12 cellular contexts compared by ENCODE assay signal in genomic region chr13:73428137-73428536, GRCh38.
DNase-seq lines count a peak whose midpoint lies in the region; ATAC-seq and TF ChIP-seq lines count a peak whose summit lies in the region.
"Had no signal": no experiment of that assay in that cellular context is flagged by ENCODE, and none has a peak within 500 bp of the region (broad histone marks: within the 10 kb centered on the region; RNA-seq: fewer than 3 reads in every experiment).

No MANE protein-coding gene starts in this region.

- H3K27ac Mint-ChIP-seq in mesothelial cell of epicardium = peak overlapping the region; percentile 86
- H3K27ac Mint-ChIP-seq: CD4-positive, alpha-beta memory T cell had no signal

- H3K27ac ChIP-seq in caudate nucleus (ENCODE audit: low read depth, low read length) (peak overlapping the region; percentile 83), WERI-Rb-1 (no peak overlapping the region)

- no peaks in the 10 kb centered on the region for H3K27me3 ChIP-seq in WERI-Rb-1 (ENCODE audit: insufficient read depth, low read depth, severe bottlenecking)

- peaks cover 18% of the 10 kb centered on the region for H3K4me1 Mint-ChIP-seq in mesothelial cell of epicardium
- H3K4me1 Mint-ChIP-seq: CD4-positive, alpha-beta memory T cell had no signal

- H3K27me3 Mint-ChIP-seq in mesothelial cell of epicardium (ENCODE audit: low read depth) = no peaks in the 10 kb centered on the region

- TF ChIP-seq CTCF in mesothelial cell of epicardium (IDR thresholded peaks at IDR 0.05; ENCODE audit: unreplicated experiment) (no peak), WERI-Rb-1 (IDR thresholded peaks at IDR 0.05; ENCODE audit: low read depth, low read length) (no peak)

- no peaks in the 10 kb centered on the region for H3K36me3 ChIP-seq in WERI-Rb-1

- H3K36me3 Mint-ChIP-seq in mesothelial cell of epicardium = no peaks in the 10 kb centered on the region
- H3K36me3 Mint-ChIP-seq: CD4-positive, alpha-beta memory T cell had no signal

- peak; percentile 4 for DNase-seq in ACHN
- peak; percentile 51 for DNase-seq in HPDE6-E6E7 (ENCODE audit: extremely low spot score)
- peak in 9 of 61 donors; percentile 0 to 73 (median 13) for DNase-seq in caudate nucleus (lab: John Stamatoyannopoulos, UW)
- no peak for DNase-seq in mesothelial cell of epicardium (ENCODE audit: low spot score in 2 of 2, unreplicated experiment in 2 of 2)
- no peak for DNase-seq in WERI-Rb-1
- no peak for DNase-seq in NCI-H1417 treated with DMSO at 0.1 percent for 48 hours (lab: John Stamatoyannopoulos, UW)
- DNase-seq in activated CD8-positive, alpha-beta memory T cell treated with anti-CD3 and anti-CD28 coated beads, Interleukin-2, amount 50 U/mL, for 4 hours = no peak
- DNase-seq: CD4-positive, alpha-beta memory T cell; cortex of kidney; NCI-H1694 had no signal

- H3K4me3 ChIP-seq in WERI-Rb-1 (ENCODE audit: low read depth, low read length) = no peak overlapping the region
- H3K4me3 ChIP-seq: GM12878 had no signal

- H3K4me3 Mint-ChIP-seq in mesothelial cell of epicardium = no peak overlapping the region
- H3K4me3 Mint-ChIP-seq: CD4-positive, alpha-beta memory T cell had no signal

- peaks cover 19% of the 10 kb centered on the region for H3K9me3 Mint-ChIP-seq in mesothelial cell of epicardium

- no peak for ATAC-seq in HG03025 (IDR thresholded peaks at IDR 0.05; ENCODE audit: low FRiP score, unreplicated experiment)
- ATAC-seq: GM12878 had no signal

- in situ Hi-C loops in ACHN (cut with HindIII; ENCODE audit: low pct_ligation_motif_present, low pct_unique_long_range_greater_than_20kb, low sequenced_read_pairs) = no loop called here

- H3K9me3 ChIP-seq in WERI-Rb-1 (ENCODE audit: severe bottlenecking) = no peaks in the 10 kb centered on the region

Comparison
In these comparisons a context has a peak if more than half of its experiments do, and no peak if none do; other contexts are left out.
1. DNase-seq: peak in ACHN (single experiment) and HPDE6-E6E7 (single experiment); none in mesothelial cell of epicardium (0 of 2), WERI-Rb-1 (single experiment), NCI-H1417 treated with DMSO at 0.1 percent for 48 hours (single experiment) and activated CD8-positive, alpha-beta memory T cell treated with anti-CD3 and anti-CD28 coated beads, Interleukin-2, amount 50 U/mL, for 4 hours (single experiment).